Comparison of ENCODE assay signal across 11 cellular contexts in the genomic region with DNA sequence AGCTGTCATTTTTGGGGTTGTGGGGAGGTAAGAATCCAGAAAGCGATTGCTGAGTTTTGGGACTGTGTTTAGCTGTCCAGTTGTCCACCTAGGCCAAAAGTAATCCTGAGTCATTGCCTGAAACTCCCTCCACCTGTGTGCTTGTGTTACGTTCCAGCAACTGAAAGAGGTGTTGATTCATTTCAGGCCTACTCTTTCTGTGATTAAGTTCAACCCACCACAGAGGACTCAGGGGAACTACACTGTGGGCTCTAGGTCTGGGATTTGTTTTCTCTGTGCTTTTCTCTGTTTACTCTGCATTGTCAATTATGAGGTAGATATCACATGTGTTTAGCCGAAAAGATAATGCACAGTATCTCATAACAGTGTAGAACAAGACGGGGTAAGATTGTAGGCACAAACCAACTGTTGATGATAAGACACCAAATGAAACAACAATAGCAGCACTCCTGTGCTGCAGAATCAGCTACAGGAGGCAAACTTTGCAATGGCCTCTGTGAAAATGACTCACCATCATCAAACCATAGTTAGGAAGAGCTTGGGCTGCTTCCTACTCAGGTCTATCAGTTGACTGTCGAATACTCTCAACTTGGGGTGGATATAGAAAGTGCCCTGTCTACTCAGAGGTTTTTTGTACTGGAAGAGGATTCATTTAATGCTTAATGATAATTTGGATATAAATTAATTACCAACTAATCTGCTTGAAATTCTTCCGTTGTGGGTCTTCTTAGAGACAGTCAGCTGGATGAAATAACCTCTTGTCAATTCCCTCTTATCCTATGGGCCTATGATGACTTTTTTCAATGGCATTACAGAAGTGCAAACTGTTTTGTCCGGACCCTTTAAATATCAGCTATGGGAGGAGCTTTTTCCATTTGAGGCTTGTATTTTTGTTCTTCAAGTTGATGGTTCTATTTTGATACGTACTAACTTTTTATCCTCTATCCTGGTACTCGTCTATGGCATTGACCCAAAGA.
DNase-seq lines count a peak whose midpoint lies in the region; ATAC-seq and TF ChIP-seq lines count a peak whose summit lies in the region.
"Had no signal": no experiment of that assay in that cellular context is flagged by ENCODE, and none has a peak within 500 bp of the region (broad histone marks: within the 10 kb centered on the region; RNA-seq: fewer than 3 reads in every experiment).

No MANE protein-coding gene starts in this region.

- POLR2A ChIA-PET in RWPE1 (lab: Yijun Ruan, JAX; ENCODE audit: low non-redundant PET) = no interaction called here

- no peak overlapping the region for H2BK120ac ChIP-seq in mesenchymal stem cell (ENCODE audit: low read depth, low read length)

- H3K4me3 ChIP-seq in mesenchymal stem cell (ENCODE audit: insufficient read depth in 1 of 2, low read depth in 1 of 2, low read length in 2 of 2) = no peak overlapping the region
- H3K4me3 ChIP-seq: pancreas had no signal

- no peaks in the 10 kb centered on the region for H3K36me3 Mint-ChIP-seq in T-helper 2 cell treated with Interferon-gamma antibody and Interleukin-4, amounts not matched to agents 5 μg/mL and 100 μg/mL, for 36 hours (ENCODE audit: low read depth)

- H3K4me1 Mint-ChIP-seq in T-helper 2 cell treated with Interferon-gamma antibody and Interleukin-4, amounts not matched to agents 5 μg/mL and 100 μg/mL, for 36 hours (ENCODE audit: low read depth) = no peaks in the 10 kb centered on the region

- no peak overlapping the region for H3K18ac ChIP-seq in mesenchymal stem cell (ENCODE audit: low read depth in 1 of 2, low read length in 2 of 2)

- H3K4me2 ChIP-seq in mesenchymal stem cell (ENCODE audit: low read length, poor library complexity, severe bottlenecking) = no peak overlapping the region

- no peak overlapping the region for H3K9ac ChIP-seq in mesenchymal stem cell (ENCODE audit: low read length)

- peak overlapping the region in 1 of 2 experiments; percentile 38 for H3K4ac ChIP-seq in mesenchymal stem cell (ENCODE audit: low read depth in 1 of 2, low read length in 2 of 2)

- H3K27ac ChIP-seq in mesenchymal stem cell (ENCODE audit: low read length, poor library complexity, severe bottlenecking) (no peak overlapping the region), RWPE1 (no peak overlapping the region)
- H3K27ac ChIP-seq: pancreas had no signal

- CTCF ChIA-PET in RWPE1 (lab: Yijun Ruan, JAX) = interaction anchor here (0.5 to 0.6 kb wide), 2 partner anchors 130 to 1010 kb away, joined by 3 read pairs; no protein-coding TSS in a partner anchor

- no peaks in the 10 kb centered on the region for H3K4me1 ChIP-seq in mesenchymal stem cell (ENCODE audit: control insufficient read depth, insufficient read depth, low read depth, low read length)
- H3K4me1 ChIP-seq: pancreas had no signal

- no peak overlapping the region for H4K91ac ChIP-seq in mesenchymal stem cell (ENCODE audit: low read length)

- no peaks in the 10 kb centered on the region for H3K36me3 ChIP-seq in mesenchymal stem cell (ENCODE audit: control insufficient read depth in 1 of 2, insufficient read depth in 2 of 2, low read depth in 1 of 2, low read length in 2 of 2)
- H3K36me3 ChIP-seq: pancreas had no signal

- H3K79me1 ChIP-seq in mesenchymal stem cell (replicated peaks; ENCODE audit: low read length, poor library complexity, severe bottlenecking) = no peaks in the 10 kb centered on the region

- H3K4me3 Mint-ChIP-seq in T-helper 2 cell treated with Interferon-gamma antibody and Interleukin-4, amounts not matched to agents 5 μg/mL and 100 μg/mL, for 36 hours = no peak overlapping the region
- H3K4me3 Mint-ChIP-seq: WTC11 had no signal

- no peaks in the 10 kb centered on the region for H3K27me3 ChIP-seq in mesenchymal stem cell (ENCODE audit: control insufficient read depth in 1 of 2, insufficient read depth in 1 of 2, low read length in 2 of 2)
- H3K27me3 ChIP-seq: pancreas had no signal

- no peak overlapping the region for H2AFZ ChIP-seq in mesenchymal stem cell (ENCODE audit: low read depth, low read length)

- no peaks in the 10 kb centered on the region for H3K9me3 ChIP-seq in mesenchymal stem cell (ENCODE audit: control insufficient read depth, low read length)
- H3K9me3 ChIP-seq: pancreas had no signal

- no peak overlapping the region for H2AK5ac ChIP-seq in mesenchymal stem cell (ENCODE audit: low read length, severe bottlenecking)

- ATAC-seq in GM18867 (IDR thresholded peaks at IDR 0.05; ENCODE audit: unreplicated experiment) = peak; percentile 96
- peak; percentile 96 for ATAC-seq in GM21515 (IDR thresholded peaks at IDR 0.05; ENCODE audit: unreplicated experiment)
- peak; percentile 90 for ATAC-seq in HG03097 (IDR thresholded peaks at IDR 0.05; ENCODE audit: low FRiP score, unreplicated experiment)
- ATAC-seq: pancreas, WTC11 had no signal

- no peaks in the 10 kb centered on the region for H3K9me3 Mint-ChIP-seq in T-helper 2 cell treated with Interferon-gamma antibody and Interleukin-4, amounts not matched to agents 5 μg/mL and 100 μg/mL, for 36 hours

- DNase-seq in mesenchymal stem cell (peak; percentile 14), RWPE1 (ENCODE audit: low spot score) (no peak), ACHN (no peak)
- no peak for DNase-seq in T-helper 2 cell treated with Interferon-gamma antibody and Interleukin-4, amounts not matched to agents 5 μg/mL and 100 μg/mL, for 36 hours (ENCODE audit: low spot score)
- DNase-seq in activated CD4-positive, alpha-beta T cell treated with anti-CD3 and anti-CD28 coated beads for 1 hour = no peak
- DNase-seq: NCI-H1092, pancreas had no signal

- H3K27me3 Mint-ChIP-seq in T-helper 2 cell treated with Interferon-gamma antibody and Interleukin-4, amounts not matched to agents 5 μg/mL and 100 μg/mL, for 36 hours (ENCODE audit: low read depth) = peaks cover 9% of the 10 kb centered on the region

- peak overlapping the region in 1 of 2 experiments; percentile 68 for H2BK12ac ChIP-seq in mesenchymal stem cell (ENCODE audit: low read length in 2 of 2)

- no peak overlapping the region for H2BK15ac ChIP-seq in mesenchymal stem cell (ENCODE audit: low read depth, poor library complexity, severe bottlenecking)

- no peak overlapping the region for H3K27ac Mint-ChIP-seq in T-helper 2 cell treated with Interferon-gamma antibody and Interleukin-4, amounts not matched to agents 5 μg/mL and 100 μg/mL, for 36 hours
- H3K27ac Mint-ChIP-seq: WTC11 had no signal

- H2BK5ac ChIP-seq in mesenchymal stem cell (ENCODE audit: low read depth, low read length, poor library complexity, severe bottlenecking) = no peak overlapping the region

- no peak overlapping the region for H3K14ac ChIP-seq in mesenchymal stem cell (ENCODE audit: low read length in 2 of 2)

- no peak for TF ChIP-seq CTCF in RWPE1 (conservative IDR thresholded peaks at IDR 0.05; ENCODE audit: low read depth)

- H4K8ac ChIP-seq in mesenchymal stem cell (ENCODE audit: low read length) = peak overlapping the region; percentile 27

- no peak overlapping the region for H3K23ac ChIP-seq in mesenchymal stem cell (ENCODE audit: low read length in 2 of 2)

- in situ Hi-C loops in ACHN (cut with HindIII; ENCODE audit: low pct_ligation_motif_present, low pct_unique_long_range_greater_than_20kb, low sequenced_read_pairs) = no loop called here

- WGBS in mesenchymal stem cell = 85% methylated on average over 8 of the region's 9 CpGs
